In the genomic region with DNA sequence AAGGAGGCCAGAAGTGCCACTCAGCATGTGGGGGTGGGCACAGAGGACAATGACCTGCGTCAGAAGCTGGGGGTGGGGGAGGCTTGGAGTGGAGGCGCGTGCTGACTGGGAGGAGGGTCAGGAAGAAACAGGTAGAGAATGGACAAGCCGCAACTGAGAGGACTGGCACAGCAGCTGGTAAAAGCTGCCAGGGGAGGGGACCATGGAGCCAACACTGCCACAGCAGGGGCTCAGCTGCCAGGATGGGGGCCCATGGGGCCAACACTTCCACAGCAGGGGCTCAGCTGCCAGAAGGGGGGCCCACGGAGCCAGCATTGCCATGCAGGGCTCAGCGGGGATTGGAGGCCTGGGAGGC, we compare ENCODE assay signal across 29 cellular contexts. TPM values are rescaled to one million over a fixed set of nuclear protein-coding genes. Genes with fewer than 3 reads are reported as not detected.
"Had no signal": no experiment of that assay in that cellular context is flagged by ENCODE, and none has a peak within 500 bp of the region (broad histone marks: within the 10 kb centered on the region; RNA-seq: fewer than 3 reads in every experiment).

No MANE protein-coding gene starts in this region.

- H3K27me3 ChIP-seq: adrenal gland, body of pancreas, breast epithelium, MG63, SJCRH30 had no signal

- DNase-seq: activated CD4-positive, alpha-beta T cell treated with anti-CD3 and anti-CD28 coated beads, Interleukin-2, amount 10 ng/mL, durations not matched to agents 24 days and 14 days; activated CD4-positive, alpha-beta T cell treated with anti-CD3 and anti-CD28 coated beads, Interleukin-2, amount 50 U/mL, for 4 hours; activated CD8-positive, alpha-beta T cell treated with anti-CD3 and anti-CD28 coated beads, Interleukin-2, amount 10 ng/mL, durations not matched to agents 7 days and 5 days; activated gamma-delta T cell; activated naive CD4-positive, alpha-beta T cell treated with Interleukin-2 at 50 U/mL for 16 hours; activated T-cell treated with anti-CD3 and anti-CD28 coated beads, Interleukin-2, amount 50 U/mL, for 24 hours; Kasumi-1; KG1; MG63; NCI-H1048; NCI-H1105 treated with DMSO at 0.1 percent for 48 hours; NCI-H1436; NCI-H1694; NCI-H1930; NCI-H2107; NCI-H2171; NCI-H510A; NCI-H526; NCI-H748 treated with DMSO at 0.1 percent for 48 hours; NK-92 treated with Interleukin-12 subunit alpha and Interleukin-12 subunit beta, amount 100 ng/mL, for 24 hours; PC-9; SJCRH30 had no signal

- H3K4me3 ChIP-seq: adrenal gland, body of pancreas, breast epithelium, MG63, PC-9, SJCRH30, SK-N-MC had no signal

- H3K9me3 ChIP-seq: adrenal gland, body of pancreas, breast epithelium, MG63, SJCRH30 had no signal

- H3K27ac ChIP-seq: adrenal gland, body of pancreas, breast epithelium, PC-9, RWPE1, SJCRH30, SK-N-MC had no signal

- H3K4me1 ChIP-seq: adrenal gland, breast epithelium, SJCRH30 had no signal

- H3K36me3 ChIP-seq: adrenal gland, breast epithelium, MG63, SJCRH30 had no signal

- ATAC-seq: activated CD8-positive, alpha-beta T cell treated with anti-CD3 and anti-CD28 coated beads, Interleukin-2, amount 10 ng/mL, durations not matched to agents 7 days and 5 days; activated naive CD4-positive, alpha-beta T cell treated with anti-CD3 and anti-CD28 coated beads, Interleukin-2, amount 50 U/mL, for 72 hours; body of pancreas; Right ventricle myocardium inferior had no signal

RNA-seq across cellular contexts. Expression of gene RNF212, which starts 19.1 kb away (rescaled TPM):
- total RNA-seq: SJCRH30 had no signal
